Comparison of ENCODE assay signal across 1 cellular context in genomic region chr19:49149652-49150105, GRCh38.
TF ChIP-seq lines count a peak whose summit lies in the region.

No MANE protein-coding gene starts in this region.

TF ChIP-seq in A549, 52 proteins besides CTCF, POLR2A, EP300 and RAD21 (continued from another document):
- no peak for TF ChIP-seq HES2 (IDR thresholded peaks at IDR 0.05)
- no peak for TF ChIP-seq EHF (CRISPR knock-in tag; IDR thresholded peaks at IDR 0.05)
- peak; percentile 66; the same call in 1 of the 2 replicates for TF ChIP-seq MAX (IDR thresholded peaks at IDR 0.05)
- no peak for TF ChIP-seq ELK1 (IDR thresholded peaks at IDR 0.05; ENCODE audit: low read depth, low read length)
- TF ChIP-seq FOSB (CRISPR knock-in tag; IDR thresholded peaks at IDR 0.05): no peak
- no peak for TF ChIP-seq TFCP2L1 (CRISPR knock-in tag; IDR thresholded peaks at IDR 0.05)
- no peak for TF ChIP-seq HOXB13 (CRISPR knock-in tag; IDR thresholded peaks at IDR 0.05; ENCODE audit: low read depth)
- no peak for TF ChIP-seq CHD4 (IDR thresholded peaks at IDR 0.05; ENCODE audit: borderline replicate concordance)
- no peak; a peak in 1 of 5 replicates for TF ChIP-seq JUN (IDR thresholded peaks at IDR 0.05)
- no peak for TF ChIP-seq PHF8 (IDR thresholded peaks at IDR 0.05; ENCODE audit: borderline replicate concordance, low read depth)
- TF ChIP-seq E2F6 (IDR thresholded peaks at IDR 0.05; ENCODE audit: borderline replicate concordance, low read depth): no peak
- no peak for TF ChIP-seq HMGXB4 (CRISPR knock-in tag; IDR thresholded peaks at IDR 0.05; ENCODE audit: borderline replicate concordance)
- no peak for TF ChIP-seq NPAS2 (CRISPR knock-in tag; IDR thresholded peaks at IDR 0.05; ENCODE audit: borderline replicate concordance)
- TF ChIP-seq BCL3 (IDR thresholded peaks at IDR 0.05): no peak
- no peak for TF ChIP-seq ZNF302 (CRISPR knock-in tag; IDR thresholded peaks at IDR 0.05)
- TF ChIP-seq HDAC2 (IDR thresholded peaks at IDR 0.05): no peak
- TF ChIP-seq RFX5 (IDR thresholded peaks at IDR 0.05): no peak
- no peak for TF ChIP-seq KDM1A (IDR thresholded peaks at IDR 0.05; ENCODE audit: low read depth)
- no peak for TF ChIP-seq CEBPB (IDR thresholded peaks at IDR 0.05)
- no peak for TF ChIP-seq CBX2 (IDR thresholded peaks at IDR 0.05; ENCODE audit: borderline replicate concordance, low read depth)
- TF ChIP-seq MYC (IDR thresholded peaks at IDR 0.05; ENCODE audit: borderline replicate concordance, low read length): 0 out of 2 replicates have a peak, but pooled peaks have one; percentile 1
- no peak for TF ChIP-seq USF2 (IDR thresholded peaks at IDR 0.05)
- no peak for TF ChIP-seq SMC3 (IDR thresholded peaks at IDR 0.05)
- no peak for TF ChIP-seq CBX8 (IDR thresholded peaks at IDR 0.05)
- no peak for TF ChIP-seq RARB (CRISPR knock-in tag; IDR thresholded peaks at IDR 0.05)
- TF ChIP-seq FOSL2 (IDR thresholded peaks at IDR 0.05): no peak
- no peak for TF ChIP-seq FOSL2 (CRISPR knock-in tag; IDR thresholded peaks at IDR 0.05)
- peak; percentile 91 for TF ChIP-seq BHLHE40 (IDR thresholded peaks at IDR 0.05; ENCODE audit: low read depth, low read length)
- TF ChIP-seq EHMT2 (IDR thresholded peaks at IDR 0.05; ENCODE audit: low read depth): no peak
- TF ChIP-seq ZSCAN20 (CRISPR knock-in tag; IDR thresholded peaks at IDR 0.05): no peak
- TF ChIP-seq RCOR1 (IDR thresholded peaks at IDR 0.05; ENCODE audit: low read depth, low read length): no peak
- no peak for TF ChIP-seq PBX3 (IDR thresholded peaks at IDR 0.05)
- no peak for TF ChIP-seq CHD2 (IDR thresholded peaks at IDR 0.05; ENCODE audit: low read length, partially characterized antibody)
- TF ChIP-seq TP53 (CRISPR knock-in tag; IDR thresholded peaks at IDR 0.05): no peak
- TF ChIP-seq ESRRA (IDR thresholded peaks at IDR 0.05; ENCODE audit: borderline replicate concordance, low read length): no peak
- TF ChIP-seq RNF2 (IDR thresholded peaks at IDR 0.05; ENCODE audit: borderline replicate concordance, low read depth): no peak
- TF ChIP-seq NR3C1 (IDR thresholded peaks at IDR 0.05): no peak
- TF ChIP-seq GATA3 (IDR thresholded peaks at IDR 0.05; ENCODE audit: borderline replicate concordance): peak; percentile 82
